In genomic region chr1:231638647-231639046, GRCh38 we compare ENCODE assay signal across 1 cellular context.
TF ChIP-seq lines count a peak whose summit lies in the region.

No MANE protein-coding gene starts in this region.

TF ChIP-seq in IMR-90, 13 proteins besides CTCF, POLR2A, EP300 and RAD21:
- TF ChIP-seq ELK1 (IDR thresholded peaks at IDR 0.05; ENCODE audit: borderline replicate concordance, low read depth, low read length) (no peak), BHLHE40 (IDR thresholded peaks at IDR 0.05; ENCODE audit: low read depth, low read length) (no peak), MAZ (IDR thresholded peaks at IDR 0.05; ENCODE audit: borderline replicate concordance, low read depth, low read length) (no peak), CEBPB (IDR thresholded peaks at IDR 0.05; ENCODE audit: low read depth, low read length) (no peak), SMC3 (IDR thresholded peaks at IDR 0.05; ENCODE audit: low read depth, low read length) (no peak), FOS (IDR thresholded peaks at IDR 0.05; ENCODE audit: low read depth, low read length) (no peak), NFE2L2 (IDR thresholded peaks at IDR 0.05; ENCODE audit: low read depth, low read length) (no peak), USF2 (IDR thresholded peaks at IDR 0.05; ENCODE audit: low read depth, low read length) (no peak), RCOR1 (IDR thresholded peaks at IDR 0.05; ENCODE audit: insufficient replicate concordance, low read length) (no peak), MXI1 (IDR thresholded peaks at IDR 0.05; ENCODE audit: borderline replicate concordance, low read depth, low read length) (no peak), MAFK (IDR thresholded peaks at IDR 0.05; ENCODE audit: low read depth, low read length) (no peak), CHD1 (IDR thresholded peaks at IDR 0.05; ENCODE audit: low read depth, low read length) (no peak)
